In genomic region chr7:130900471-130901076, GRCh38 we compare ENCODE assay signal across 9 cellular contexts.
DNase-seq lines count a peak whose midpoint lies in the region; ATAC-seq and TF ChIP-seq lines count a peak whose summit lies in the region.
"Had no signal": no experiment of that assay in that cellular context is flagged by ENCODE, and none has a peak within 500 bp of the region (broad histone marks: within the 10 kb centered on the region; RNA-seq: fewer than 3 reads in every experiment).

No MANE protein-coding gene starts in this region.

- H3K23ac ChIP-seq in mesenchymal stem cell (ENCODE audit: low read length in 2 of 2), result no peak overlapping the region
- no peak overlapping the region for H3K23ac ChIP-seq in mesendoderm (ENCODE audit: low read length)

- DNase-seq in heart right ventricle (no peak), left ventricle myocardium superior (no peak), ascending aorta (ENCODE audit: low spot score in 2 of 2) (peak in 1 of 2 donors; percentile 56), mesenchymal stem cell (no peak), upper lobe of right lung (no peak), mesendoderm (no peak), H7 (no peak), inferior parietal cortex (ENCODE audit: extremely low spot score) (no peak)
- DNase-seq: NCI-H2081 had no signal

- peak overlapping the region in 8 of 10 donors; percentile 31 to 80 (median 56) for H3K27ac ChIP-seq in heart right ventricle
- H3K27ac ChIP-seq in ascending aorta, result peak overlapping the region; percentile 83 to 90
- peak overlapping the region; percentile 99 for H3K27ac ChIP-seq in mesenchymal stem cell (ENCODE audit: low read length, poor library complexity, severe bottlenecking)
- peak overlapping the region; percentile 63 for H3K27ac ChIP-seq in upper lobe of right lung
- H3K27ac ChIP-seq in mesendoderm (ENCODE audit: low read depth, low read length), result no peak overlapping the region

- no peak overlapping the region for H2BK15ac ChIP-seq in mesenchymal stem cell (ENCODE audit: low read depth, poor library complexity, severe bottlenecking)
- no peak overlapping the region for H2BK15ac ChIP-seq in mesendoderm (replicated peaks; ENCODE audit: low read depth)

- ATAC-seq in heart right ventricle (no peak), left ventricle myocardium superior (no peak), upper lobe of right lung (no peak)

- H2AK5ac ChIP-seq in mesenchymal stem cell (ENCODE audit: low read length, severe bottlenecking) (peak overlapping the region; percentile 23), mesendoderm (ENCODE audit: low read length) (no peak overlapping the region)

- TF ChIP-seq CTCF in heart right ventricle (IDR thresholded peaks at IDR 0.05) (no peak), ascending aorta (IDR thresholded peaks at IDR 0.05) (no peak), upper lobe of right lung (IDR thresholded peaks at IDR 0.05) (no peak)

- H3K4me1 ChIP-seq in heart right ventricle (peaks cover 16 to 97% (median 66%) of the 10 kb centered on the region in 9 donors), ascending aorta (peaks cover 6 to 58% of the 10 kb centered on the region in 2 donors), mesenchymal stem cell (ENCODE audit: control insufficient read depth, insufficient read depth, low read depth, low read length) (peaks cover 52% of the 10 kb centered on the region), upper lobe of right lung (peaks cover 78% of the 10 kb centered on the region), mesendoderm (ENCODE audit: control insufficient read depth, low read depth, low read length) (no peaks in the 10 kb centered on the region)

- no peak overlapping the region for H3K56ac ChIP-seq in mesendoderm (ENCODE audit: low read length)

- H4K91ac ChIP-seq in mesenchymal stem cell (ENCODE audit: low read length), result peak overlapping the region; percentile 4

- H2AFZ ChIP-seq in mesenchymal stem cell (ENCODE audit: low read depth, low read length), result no peak overlapping the region

- H3K4me2 ChIP-seq in mesenchymal stem cell (ENCODE audit: low read length, poor library complexity, severe bottlenecking) (no peak overlapping the region), mesendoderm (ENCODE audit: low read length) (no peak overlapping the region)

- no peaks in the 10 kb centered on the region for H3K27me3 ChIP-seq in heart right ventricle
- no peaks in the 10 kb centered on the region for H3K27me3 ChIP-seq in ascending aorta
- no peaks in the 10 kb centered on the region for H3K27me3 ChIP-seq in mesenchymal stem cell (ENCODE audit: control insufficient read depth in 1 of 2, insufficient read depth in 1 of 2, low read length in 2 of 2)
- H3K27me3 ChIP-seq in upper lobe of right lung, result no peaks in the 10 kb centered on the region
- no peaks in the 10 kb centered on the region for H3K27me3 ChIP-seq in mesendoderm (ENCODE audit: insufficient read depth, low read length, poor library complexity)
- H3K27me3 ChIP-seq in H7 (ENCODE audit: control insufficient read depth, insufficient read depth, low read length), result no peaks in the 10 kb centered on the region

- 84 to 89% methylated on average over 5 of the region's 5 CpGs for WGBS in heart right ventricle, 2 donors
- WGBS in mesenchymal stem cell, result 90% methylated on average over 4 of the region's 5 CpGs
- no CpG with 5 or more reads among the region's 5 CpGs for WGBS in mesendoderm (ENCODE audit: extremely low coverage, insufficient coverage, low lambda C conversion rate)

- H3K18ac ChIP-seq in mesenchymal stem cell (ENCODE audit: low read depth in 1 of 2, low read length in 2 of 2) (peak overlapping the region in 1 of 2 experiments; percentile 30), mesendoderm (ENCODE audit: low read length) (no peak overlapping the region)

- peaks cover 0 to 81% (median 3%) of the 10 kb centered on the region in 9 donors for H3K36me3 ChIP-seq in heart right ventricle
- H3K36me3 ChIP-seq in ascending aorta, result peaks cover 11 to 27% of the 10 kb centered on the region in 2 donors
- peaks cover 48 to 96% of the 10 kb centered on the region in 2 experiments for H3K36me3 ChIP-seq in mesenchymal stem cell (ENCODE audit: control insufficient read depth in 1 of 2, insufficient read depth in 2 of 2, low read depth in 1 of 2, low read length in 2 of 2)
- H3K36me3 ChIP-seq in upper lobe of right lung, result peaks cover 49% of the 10 kb centered on the region
- H3K36me3 ChIP-seq in mesendoderm (ENCODE audit: control insufficient read depth, insufficient read depth, low read length), result no peaks in the 10 kb centered on the region
- H3K36me3 ChIP-seq in H7 (replicated peaks; ENCODE audit: control insufficient read depth, insufficient read depth, low read length), result no peaks in the 10 kb centered on the region

- intact Hi-C loops in heart right ventricle (cut with DNase I), result loop anchor here in 1 of 10 donors (5.0 kb wide), 1 partner anchor 102 kb away; no protein-coding TSS in a partner anchor
- intact Hi-C loops in left ventricle myocardium superior (cut with micrococcal nuclease), result no loop called here
- intact Hi-C loops in ascending aorta (cut with DNase I), result no loop called here
- intact Hi-C loops in upper lobe of right lung (cut with DNase I), result no loop called here

- H3K4me3 ChIP-seq in heart right ventricle (no peak overlapping the region), ascending aorta (no peak overlapping the region), mesenchymal stem cell (ENCODE audit: insufficient read depth in 1 of 2, low read depth in 1 of 2, low read length in 2 of 2) (peak overlapping the region in 1 of 2 experiments; percentile 17), upper lobe of right lung (no peak overlapping the region), mesendoderm (ENCODE audit: low read length) (no peak overlapping the region), H7 (ENCODE audit: insufficient read depth, low read depth, low read length) (no peak overlapping the region)

- no peak overlapping the region for H2BK5ac ChIP-seq in mesenchymal stem cell (ENCODE audit: low read depth, low read length, poor library complexity, severe bottlenecking)
- no peak overlapping the region for H2BK5ac ChIP-seq in mesendoderm (ENCODE audit: low read length)

- H4K8ac ChIP-seq in mesenchymal stem cell (ENCODE audit: low read length), result peak overlapping the region; percentile 45
- H4K8ac ChIP-seq in mesendoderm (ENCODE audit: low read depth, low read length), result no peak overlapping the region

- H4K5ac ChIP-seq in mesendoderm (ENCODE audit: low read length), result no peak overlapping the region

- H3K79me1 ChIP-seq in mesenchymal stem cell (replicated peaks; ENCODE audit: low read length, poor library complexity, severe bottlenecking) (no peaks in the 10 kb centered on the region), mesendoderm (ENCODE audit: low read length) (no peaks in the 10 kb centered on the region)

- H3K14ac ChIP-seq in mesenchymal stem cell (ENCODE audit: low read length in 2 of 2), result no peak overlapping the region

- H3K9ac ChIP-seq in mesenchymal stem cell (ENCODE audit: low read length) (peak overlapping the region; percentile 91), mesendoderm (ENCODE audit: low read length) (no peak overlapping the region)

- H2BK120ac ChIP-seq in mesenchymal stem cell (ENCODE audit: low read depth, low read length) (no peak overlapping the region), mesendoderm (ENCODE audit: low read depth, low read length) (no peak overlapping the region)

- H3K9me3 ChIP-seq in heart right ventricle, result no peaks in the 10 kb centered on the region
- H3K9me3 ChIP-seq in ascending aorta, result no peaks in the 10 kb centered on the region
- no peaks in the 10 kb centered on the region for H3K9me3 ChIP-seq in mesenchymal stem cell (ENCODE audit: control insufficient read depth, low read length)
- H3K9me3 ChIP-seq in upper lobe of right lung, result no peaks in the 10 kb centered on the region

- no peaks in the 10 kb centered on the region for H3K79me2 ChIP-seq in mesendoderm (ENCODE audit: control insufficient read depth, insufficient read depth, low read length)

- H3K4ac ChIP-seq in mesenchymal stem cell (ENCODE audit: low read depth in 1 of 2, low read length in 2 of 2), result peak overlapping the region in 1 of 2 experiments; percentile 41
- H3K4ac ChIP-seq in mesendoderm (ENCODE audit: low read depth, low read length), result no peak overlapping the region

- H2BK12ac ChIP-seq in mesenchymal stem cell (ENCODE audit: low read length in 2 of 2), result peak overlapping the region in 1 of 2 experiments; percentile 12
